In genomic region chr7:95620631-95621030, GRCh38 we compare ENCODE assay signal across 21 cellular contexts. TPM values are rescaled to one million over a fixed set of nuclear protein-coding genes. Genes with fewer than 3 reads are reported as not detected.
DNase-seq lines count a peak whose midpoint lies in the region; ATAC-seq, FAIRE-seq and TF ChIP-seq lines count a peak whose summit lies in the region.
"Had no signal": no experiment of that assay in that cellular context is flagged by ENCODE, and none has a peak within 500 bp of the region (broad histone marks: within the 10 kb centered on the region; RNA-seq: fewer than 3 reads in every experiment).

No MANE protein-coding gene starts in this region.

- ATAC-seq in pancreas = peak in 1 of 4 donors; percentile 42
- peak in 3 of 4 donors; percentile 30 to 82 (median 66) for ATAC-seq in psoas muscle
- ATAC-seq: A549; CD8-positive, alpha-beta T cell had no signal

- no peaks in the 10 kb centered on the region for H3K27me3 ChIP-seq in pancreas
- no peaks in the 10 kb centered on the region for H3K27me3 ChIP-seq in psoas muscle (ENCODE audit: insufficient read depth in 3 of 3, low read length in 2 of 3)
- H3K27me3 ChIP-seq: BLaER1 treated with 17β-estradiol and CSF1 and Interleukin-3, amounts not matched to agents 10 nM and 100 nM had no signal

- no peak for TF ChIP-seq POLR2A in erythroblast (IDR thresholded peaks at IDR 0.05; ENCODE audit: low read length)

- H3K36me3 ChIP-seq in pancreas (no peaks in the 10 kb centered on the region), psoas muscle (ENCODE audit: insufficient read depth in 1 of 2, low read depth in 1 of 2) (no peaks in the 10 kb centered on the region)
- H3K36me3 ChIP-seq: BLaER1 treated with 17β-estradiol and CSF1 and Interleukin-3, amounts not matched to agents 10 nM and 100 nM had no signal

- no peak for FAIRE-seq in pancreas (lab: Jason Lieb, UNC)
- FAIRE-seq: A549, D721Med, G401.6, GM12891, GM19239 had no signal

- H3K4me3 ChIP-seq in pancreas = no peak overlapping the region
- H3K4me3 ChIP-seq in psoas muscle = no peak overlapping the region
- H3K4me3 ChIP-seq: A549; BLaER1 treated with 17β-estradiol and CSF1 and Interleukin-3, amounts not matched to agents 10 nM and 100 nM had no signal

- 43 to 79% methylated on average over 3 of the region's 3 CpGs for WGBS in pancreas, 2 donors
- WGBS in psoas muscle, 3 donors = 50 to 94% (median 88%) methylated on average over 3 of the region's 3 CpGs

- intact Hi-C loops in pancreas (cut with DNase I) (no loop called here), psoas muscle (cut with DNase I) (no loop called here)

- H3K4me1 ChIP-seq in pancreas (peaks cover 17 to 32% (median 22%) of the 10 kb centered on the region in 3 donors), psoas muscle (peaks cover 3% of the 10 kb centered on the region)
- H3K4me1 ChIP-seq: A549, Caco-2 had no signal

- H3K9me3 ChIP-seq in pancreas (no peaks in the 10 kb centered on the region), psoas muscle (no peaks in the 10 kb centered on the region)
- H3K9me3 ChIP-seq: A549, Caco-2 had no signal

- DNase-seq in amniotic epithelial cell (ENCODE audit: low read depth) (peak; percentile 31), pancreas (no peak), psoas muscle (no peak), NCI-H1048 (lab: John Stamatoyannopoulos, UW) (no peak), NCI-H82 (lab: John Stamatoyannopoulos, UW) (no peak), erythroblast (lab: John Stamatoyannopoulos, UW) (no peak)
- DNase-seq: AML-193; Caco-2; Calu3; CD4-positive, alpha-beta T cell; CD8-positive, alpha-beta T cell; DMS79 treated with DMSO at 0.1 percent for 48 hours; GF-D8 had no signal

- TF ChIP-seq CTCF in pancreas (IDR thresholded peaks at IDR 0.05) (no peak), psoas muscle (IDR thresholded peaks at IDR 0.05) (no peak)

- H3K27ac ChIP-seq in pancreas (peak overlapping the region; percentile 57 to 77 (median 67)), psoas muscle (no peak overlapping the region)
- H3K27ac ChIP-seq: 22Rv1; A549; BLaER1 treated with 17β-estradiol and CSF1 and Interleukin-3, amounts not matched to agents 10 nM and 100 nM; C4-2B had no signal

RNA-seq across cellular contexts. Expression of gene PDK4, which starts 24.3 kb away (rescaled TPM):
- total RNA-seq in pancreas (100 to 1,000 TPM in 1 of 6 donors, 10 to 100 TPM in 5; 20.4 to 679 (median 53.0) TPM), psoas muscle (1,000 to 10,000 TPM in 2 of 4 donors, 100 to 1,000 TPM in 2; 386 to 3,046 (median 1,769) TPM)
- polyA plus RNA-seq in pancreas (10 to 100 TPM; 71.3 to 71.7 TPM), psoas muscle (1,000 to 10,000 TPM in 2 of 3 donors, 100 to 1,000 TPM in 1; 174 to 2,971 (median 2,751) TPM)
- total RNA-seq: CD4-positive, alpha-beta T cell; CD8-positive, alpha-beta T cell had no signal
